Comparison of ENCODE assay signal across 9 cellular contexts in genomic region chr12:120225200-120225558, GRCh38. TPM values are rescaled to one million over a fixed set of nuclear protein-coding genes. Genes with fewer than 3 reads are reported as not detected.
A peak's percentile ranks its signal among the peaks of the same experiment; 100 is the strongest.
DNase-seq lines count a peak whose midpoint lies in the region; ATAC-seq and TF ChIP-seq lines count a peak whose summit lies in the region.
"Had no signal": no experiment of that assay in that cellular context is flagged by ENCODE, and none has a peak within 500 bp of the region (broad histone marks: within the 10 kb centered on the region; RNA-seq: fewer than 3 reads in every experiment).

No MANE protein-coding gene starts in this region.

- H3K27me3 Mint-ChIP-seq in CD4-positive, CD25-positive, alpha-beta regulatory T cell = no peaks in the 10 kb centered on the region
- H3K27me3 Mint-ChIP-seq in dendritic cell treated with granulocyte-macrophage colony-stimulating factor and Interleukin-4, amounts not matched to agents 40 ng/mL and 50 ng/mL, for 4 days = no peaks in the 10 kb centered on the region
- peaks cover 11% of the 10 kb centered on the region for H3K27me3 Mint-ChIP-seq in neural progenitor cell (ENCODE audit: insufficient read depth, low read depth)

- H3K9ac ChIP-seq in IMR-90 (ENCODE audit: low read depth, low read length) = no peak overlapping the region
- H3K9ac ChIP-seq in neural progenitor cell = no peak overlapping the region

- POLR2A ChIA-PET in IMR-90 (lab: Charles Lee; ENCODE audit: unreplicated experiment) = interaction anchor here (1.7 kb wide), 1 partner anchor 24 kb away, joined by 4 read pairs; the partner anchor contains the start of gene RPLP0

- 14% methylated on average over 4 of the region's 9 CpGs; no CpG with 5 or more reads in 1 of the 2 experiments for WGBS in IMR-90 (ENCODE audit: extremely low coverage in 2 of 2, insufficient read length in 1 of 2), 2 experiments

- peak overlapping the region; percentile 53 for H3K4ac ChIP-seq in IMR-90 (ENCODE audit: low read depth, low read length)

- H3K9me3 ChIP-seq in CD4-positive, CD25-positive, alpha-beta regulatory T cell (ENCODE audit: control insufficient read depth in 2 of 2, low read length in 2 of 2) = no peaks in the 10 kb centered on the region
- H3K9me3 ChIP-seq in IMR-90 (ENCODE audit: control insufficient read depth, insufficient read depth, low read length) = no peaks in the 10 kb centered on the region
- no peaks in the 10 kb centered on the region for H3K9me3 ChIP-seq in neural progenitor cell (ENCODE audit: low read depth)

- H3K4me3 Mint-ChIP-seq in CD4-positive, CD25-positive, alpha-beta regulatory T cell = peak overlapping the region in 2 of 4 donors; percentile 61 to 83
- peak overlapping the region; percentile 76 for H3K4me3 Mint-ChIP-seq in dendritic cell treated with granulocyte-macrophage colony-stimulating factor and Interleukin-4, amounts not matched to agents 40 ng/mL and 50 ng/mL, for 4 days
- H3K4me3 Mint-ChIP-seq in neural progenitor cell = peak overlapping the region; percentile 46

- dilution Hi-C loops in IMR-90 (cut with HindIII; ENCODE audit: low sequenced_read_pairs, unreplicated experiment) = no loop called here

- H3K27ac Mint-ChIP-seq in CD4-positive, CD25-positive, alpha-beta regulatory T cell = peak overlapping the region in 2 of 3 donors; percentile 68 to 91
- H3K27ac Mint-ChIP-seq in dendritic cell treated with granulocyte-macrophage colony-stimulating factor and Interleukin-4, amounts not matched to agents 40 ng/mL and 50 ng/mL, for 4 days = peak overlapping the region; percentile 84
- peak overlapping the region; percentile 86 for H3K27ac Mint-ChIP-seq in neural progenitor cell

- no peak overlapping the region for H3K27ac ChIP-seq in CD4-positive, CD25-positive, alpha-beta regulatory T cell (ENCODE audit: insufficient read depth, low read length, poor library complexity, severe bottlenecking)
- 0 out of 2 replicates have a peak overlapping the region, but pooled peaks have one; percentile 3 for H3K27ac ChIP-seq in IMR-90 (ENCODE audit: insufficient read depth, low read length)
- H3K27ac ChIP-seq in neural progenitor cell = no peak overlapping the region

- no peak overlapping the region; the same call in 1 of the 2 replicates for H3K14ac ChIP-seq in IMR-90 (replicated peaks; ENCODE audit: low read depth, low read length)

- no peak overlapping the region for H2BK20ac ChIP-seq in IMR-90 (ENCODE audit: low read depth, low read length)

- peaks cover 6 to 51% (median 18%) of the 10 kb centered on the region in 4 donors for H3K4me1 Mint-ChIP-seq in CD4-positive, CD25-positive, alpha-beta regulatory T cell
- peaks cover 68% of the 10 kb centered on the region for H3K4me1 Mint-ChIP-seq in dendritic cell treated with granulocyte-macrophage colony-stimulating factor and Interleukin-4, amounts not matched to agents 40 ng/mL and 50 ng/mL, for 4 days (ENCODE audit: low read depth)
- H3K4me1 Mint-ChIP-seq in neural progenitor cell = peaks cover 46% of the 10 kb centered on the region

- no peak overlapping the region for H2AK9ac ChIP-seq in IMR-90 (replicated peaks; ENCODE audit: low read depth, low read length, poor library complexity)

- no peak for ATAC-seq in CD4-positive, CD25-positive, alpha-beta regulatory T cell (ENCODE audit: low read depth in 2 of 2)
- ATAC-seq in IMR-90 (ENCODE audit: low read depth) (no peak), GM21529 (IDR thresholded peaks at IDR 0.05; ENCODE audit: unreplicated experiment) (no peak)

- no peaks in the 10 kb centered on the region for H3K79me2 ChIP-seq in neural progenitor cell (ENCODE audit: low read depth)

- no peak overlapping the region for H2BK120ac ChIP-seq in IMR-90 (ENCODE audit: low read depth, low read length)

- H3K18ac ChIP-seq in IMR-90 (ENCODE audit: low read depth, low read length) = no peak overlapping the region

- peak overlapping the region; percentile 17; the same call in 1 of the 2 replicates for H3K23ac ChIP-seq in IMR-90 (ENCODE audit: low read depth, low read length)

- peaks cover 44% of the 10 kb centered on the region for H3K4me1 ChIP-seq in CD4-positive, CD25-positive, alpha-beta regulatory T cell (ENCODE audit: control insufficient read depth, insufficient read depth, low read length, poor library complexity, severe bottlenecking)
- H3K4me1 ChIP-seq in IMR-90 (ENCODE audit: control insufficient read depth, insufficient read depth, low read length) (peaks cover 26% of the 10 kb centered on the region), neural progenitor cell (peaks cover 42% of the 10 kb centered on the region)

- CTCF ChIA-PET in IMR-90 (lab: Yijun Ruan, JAX) = interaction anchor here (0.7 to 7.8 kb wide), 2 partner anchors 32 to 40 kb away, joined by 4 to 116 read pairs; partner anchors contain the start of gene PXN

- TF ChIP-seq RAD21 in IMR-90 (IDR thresholded peaks at IDR 0.05; ENCODE audit: low read length) = no peak

- no peak overlapping the region for H4K5ac ChIP-seq in IMR-90 (ENCODE audit: low read depth, low read length)

- no peaks in the 10 kb centered on the region for H3K27me3 ChIP-seq in CD4-positive, CD25-positive, alpha-beta regulatory T cell (ENCODE audit: control insufficient read depth, insufficient read depth, low read length)
- H3K27me3 ChIP-seq in IMR-90 (ENCODE audit: control insufficient read depth, insufficient read depth, low read length) = no peaks in the 10 kb centered on the region
- no peaks in the 10 kb centered on the region for H3K27me3 ChIP-seq in neural progenitor cell

- no peaks in the 10 kb centered on the region for H3K9me3 Mint-ChIP-seq in CD4-positive, CD25-positive, alpha-beta regulatory T cell
- no peaks in the 10 kb centered on the region for H3K9me3 Mint-ChIP-seq in dendritic cell treated with granulocyte-macrophage colony-stimulating factor and Interleukin-4, amounts not matched to agents 40 ng/mL and 50 ng/mL, for 4 days
- H3K9me3 Mint-ChIP-seq in neural progenitor cell = no peaks in the 10 kb centered on the region

- H3K9me1 ChIP-seq in IMR-90 (ENCODE audit: insufficient read depth, low read length) = peaks cover 3% of the 10 kb centered on the region; the same call in 1 of the 2 replicates

- intact Hi-C loops in IMR-90 (cut with micrococcal nuclease) = no loop called here
- intact Hi-C loops in dendritic cell treated with granulocyte-macrophage colony-stimulating factor and Interleukin-4, amounts not matched to agents 40 ng/mL and 50 ng/mL, for 4 days (cut with micrococcal nuclease) = no loop called here

- in situ Hi-C loops in IMR-90 (cut with MboI; ENCODE audit: low sequenced_read_pairs) = loop anchor here (5.0 kb wide), 1 partner anchor 37 kb away; no protein-coding TSS in a partner anchor

- TF ChIP-seq CTCF in IMR-90 (conservative IDR thresholded peaks at IDR 0.05; ENCODE audit: low read depth, low read length) (no peak), neural progenitor cell (IDR thresholded peaks at IDR 0.05) (no peak)

- peaks cover 48% of the 10 kb centered on the region for H3K36me3 ChIP-seq in CD4-positive, CD25-positive, alpha-beta regulatory T cell (ENCODE audit: control insufficient read depth, insufficient read depth, low read length)
- H3K36me3 ChIP-seq in IMR-90 (ENCODE audit: control insufficient read depth, insufficient read depth, low read length) = peaks cover 41% of the 10 kb centered on the region
- H3K36me3 ChIP-seq in neural progenitor cell = no peaks in the 10 kb centered on the region

- peaks cover 7% of the 10 kb centered on the region for H3K36me3 Mint-ChIP-seq in CD4-positive, CD25-positive, alpha-beta regulatory T cell
- peaks cover 67% of the 10 kb centered on the region for H3K36me3 Mint-ChIP-seq in dendritic cell treated with granulocyte-macrophage colony-stimulating factor and Interleukin-4, amounts not matched to agents 40 ng/mL and 50 ng/mL, for 4 days (ENCODE audit: low read depth)
- H3K36me3 Mint-ChIP-seq in neural progenitor cell = peaks cover 5% of the 10 kb centered on the region

- H3K4me3 ChIP-seq in CD4-positive, CD25-positive, alpha-beta regulatory T cell (ENCODE audit: low read depth, low read length) = no peak overlapping the region
- H3K4me3 ChIP-seq in IMR-90 (ENCODE audit: insufficient read depth, low read depth, low read length) = no peak overlapping the region
- H3K4me3 ChIP-seq in neural progenitor cell = no peak overlapping the region

- H3K79me1 ChIP-seq in IMR-90 (ENCODE audit: low read depth in 1 of 2, low read length in 2 of 2) = peaks cover 27 to 87% of the 10 kb centered on the region in 2 experiments

- H3F3A ChIP-seq in neural progenitor cell (ENCODE audit: low read depth) = peaks cover 35% of the 10 kb centered on the region

- peak overlapping the region; percentile 32; the same call in 1 of the 2 replicates for H2AK5ac ChIP-seq in IMR-90 (ENCODE audit: low read depth, low read length)

- no peak overlapping the region for H3K56ac ChIP-seq in IMR-90 (ENCODE audit: extremely low read depth, insufficient read depth, low read length)

- DNase-seq in CD4-positive, CD25-positive, alpha-beta regulatory T cell = no peak
- DNase-seq in IMR-90 (no peak), neural progenitor cell (ENCODE audit: low spot score) (peak; percentile 73), COR-L47 (lab: John Stamatoyannopoulos, UW) (no peak), pons (ENCODE audit: low spot score) (no peak), NCI-H446 (lab: John Stamatoyannopoulos, UW) (no peak)
- DNase-seq: stimulated activated CD4-positive, alpha-beta T cell treated with anti-CD3 and anti-CD28 coated beads, Interleukin-12 subunit alpha, Interleukin-12 subunit beta, amount 100 ng/mL, for 4 hours had no signal

- no peak overlapping the region for H2BK5ac ChIP-seq in IMR-90 (ENCODE audit: low read depth, low read length, poor library complexity, severe bottlenecking)

- TF ChIP-seq POLR2A in IMR-90 (IDR thresholded peaks at IDR 0.05; ENCODE audit: low read depth, low read length) = no peak

- H4K8ac ChIP-seq in IMR-90 (ENCODE audit: low read depth in 2 of 2, low read length in 2 of 2) = peak overlapping the region in 1 of 2 experiments; percentile 58; a peak in 1 of 4 replicates

- H4K20me1 ChIP-seq in IMR-90 (ENCODE audit: insufficient read depth, low read length) (peaks cover 45% of the 10 kb centered on the region), neural progenitor cell (ENCODE audit: low read depth) (peaks cover 49% of the 10 kb centered on the region)

- no peak overlapping the region for H2BK15ac ChIP-seq in IMR-90 (ENCODE audit: low read depth, low read length)

- H3K4me2 ChIP-seq in IMR-90 (ENCODE audit: low read depth, low read length) (no peak overlapping the region), neural progenitor cell (peak overlapping the region; percentile 44)

- H2AFZ ChIP-seq in IMR-90 (replicated peaks; ENCODE audit: low read length, poor library complexity) (no peak overlapping the region), neural progenitor cell (replicated peaks) (no peak overlapping the region)

- no TSS peak for BruUV-seq in IMR-90 (replicated peaks; lab: Mats Ljungman, UMichigan)

- H4K91ac ChIP-seq in IMR-90 (ENCODE audit: insufficient read depth, low read depth, low read length) = no peak overlapping the region

RNA-seq across cellular contexts. Expression of gene RPLP0, which starts 24.3 kb away (rescaled TPM):
- total RNA-seq in CD4-positive, CD25-positive, alpha-beta regulatory T cell = 1,127 TPM
- 1,000 to 10,000 TPM in 3 of 4 donors, 100 to 1,000 TPM in 1; 998 to 1,871 (median 1,438) TPM for polyA plus RNA-seq in CD4-positive, CD25-positive, alpha-beta regulatory T cell
- total RNA-seq in IMR-90 (2012; rRNA removed) = 4,496 and 5,401 TPM in 2 replicates
- 5,590 and 6,356 TPM in 2 replicates for polyA plus RNA-seq in IMR-90 (2012; rRNA removed)
- polyA plus RNA-seq in IMR-90 (2012; cell fraction: cytosol; rRNA removed) = 2,244 and 4,987 TPM in 2 replicates
- 1,556 and 2,037 TPM in 2 replicates for polyA plus RNA-seq in IMR-90 (2012; cell fraction: nucleus; rRNA removed; ENCODE audit: low replicate concordance)
- 7,069 and 9,364 TPM in 2 replicates for total RNA-seq in neural progenitor cell (ENCODE audit: low replicate concordance)

RNA-seq across cellular contexts. Expression of gene GCN1, which starts 30.7 kb away (rescaled TPM):
- 115 TPM for total RNA-seq in CD4-positive, CD25-positive, alpha-beta regulatory T cell
- polyA plus RNA-seq in CD4-positive, CD25-positive, alpha-beta regulatory T cell = 10 to 100 TPM; 17.0 to 27.5 (median 20.9) TPM
- total RNA-seq in IMR-90 (2012; rRNA removed) = 65.8 and 77.6 TPM in 2 replicates
- 57.8 and 76.1 TPM in 2 replicates for polyA plus RNA-seq in IMR-90 (2012; rRNA removed)
- 28.3 and 50.4 TPM in 2 replicates for polyA plus RNA-seq in IMR-90 (2012; cell fraction: cytosol; rRNA removed)
- 74.2 and 147 TPM in 2 replicates for polyA plus RNA-seq in IMR-90 (2012; cell fraction: nucleus; rRNA removed; ENCODE audit: low replicate concordance)
- total RNA-seq in neural progenitor cell (ENCODE audit: low replicate concordance) = 60.9 and 74.3 TPM in 2 replicates

RNA-seq across cellular contexts. Expression of gene PXN, which starts 40.4 kb away (rescaled TPM):
- 205 TPM for total RNA-seq in CD4-positive, CD25-positive, alpha-beta regulatory T cell
- 10 to 100 TPM; 64.3 to 89.5 (median 73.5) TPM for polyA plus RNA-seq in CD4-positive, CD25-positive, alpha-beta regulatory T cell
- 33.9 and 46.6 TPM in 2 replicates for total RNA-seq in IMR-90 (2012; rRNA removed)
- polyA plus RNA-seq in IMR-90 (2012; rRNA removed) = 134 and 139 TPM in 2 replicates
- 104 and 123 TPM in 2 replicates for polyA plus RNA-seq in IMR-90 (2012; cell fraction: cytosol; rRNA removed)
- polyA plus RNA-seq in IMR-90 (2012; cell fraction: nucleus; rRNA removed; ENCODE audit: low replicate concordance) = 210 and 333 TPM in 2 replicates
- total RNA-seq in neural progenitor cell (ENCODE audit: low replicate concordance) = 8.2 and 19.3 TPM in 2 replicates
